ENCODE assay signal across 9 cellular contexts in the genomic region with DNA sequence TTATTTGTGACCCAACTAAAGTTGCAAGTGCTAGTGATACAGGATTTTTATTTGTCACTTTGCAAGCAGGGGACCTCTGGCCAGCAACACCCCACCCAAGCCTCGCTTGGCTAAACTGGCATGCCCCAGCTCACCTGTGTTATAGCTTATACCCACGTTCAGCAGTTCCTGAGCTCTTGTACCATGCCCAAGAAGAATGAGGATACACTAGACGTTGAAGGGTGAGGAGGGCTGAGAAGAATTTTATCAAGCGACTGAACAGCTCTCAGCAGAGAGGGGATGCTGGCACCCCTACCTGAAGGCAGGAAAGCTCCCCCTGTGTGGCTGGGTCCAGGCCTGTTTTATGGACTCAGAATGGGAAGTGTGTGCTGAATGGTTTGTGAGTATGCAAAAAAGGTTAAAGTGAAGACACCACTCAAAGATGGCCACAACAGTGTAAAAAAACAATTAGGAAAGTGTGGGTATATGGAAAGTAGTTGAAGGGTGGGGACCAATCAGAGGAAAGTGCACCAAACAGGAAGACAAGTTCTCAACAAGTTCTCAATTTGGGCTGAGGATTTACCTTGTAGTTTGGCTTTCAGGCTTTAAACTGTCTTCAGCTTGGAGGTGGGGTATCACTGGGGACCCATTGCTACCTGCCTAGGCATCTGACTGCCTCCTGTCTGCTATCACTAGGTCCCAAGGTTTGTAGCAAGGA. TPM values are rescaled to one million over a fixed set of nuclear protein-coding genes. Genes with fewer than 3 reads are reported as not detected.
DNase-seq lines count a peak whose midpoint lies in the region; ATAC-seq, FAIRE-seq and TF ChIP-seq lines count a peak whose summit lies in the region.
"Had no signal": no experiment of that assay in that cellular context is flagged by ENCODE, and none has a peak within 500 bp of the region (broad histone marks: within the 10 kb centered on the region; RNA-seq: fewer than 3 reads in every experiment).

No MANE protein-coding gene starts in this region.

- H4K20me1 ChIP-seq in BLaER1 treated with 17β-estradiol and CSF1 and Interleukin-3, amounts not matched to agents 10 nM and 100 nM = no peaks in the 10 kb centered on the region
- H4K20me1 ChIP-seq in Loucy (ENCODE audit: insufficient read depth, low read length, poor library complexity, severe bottlenecking) (no peaks in the 10 kb centered on the region), GM12878 (ENCODE audit: control insufficient read depth, insufficient read depth) (no peaks in the 10 kb centered on the region)

- peaks cover 12% of the 10 kb centered on the region; the same call in 1 of the 2 replicates for H3K79me2 ChIP-seq in Loucy (ENCODE audit: insufficient read depth, low read length)
- peaks cover 13% of the 10 kb centered on the region for H3K79me2 ChIP-seq in GM12878 (ENCODE audit: control insufficient read depth, insufficient read depth, low read length)

- 47% methylated on average over 4 of the region's 4 CpGs for WGBS in GM12878 (ENCODE audit: insufficient coverage, insufficient replicate concordance, low lambda C conversion rate, missing lambda C conversion rate)

- no peak for TF ChIP-seq CTCF in Loucy (conservative IDR thresholded peaks at IDR 0.05; ENCODE audit: low read length)
- no peak for TF ChIP-seq CTCF in GM12878 (IDR thresholded peaks at IDR 0.05 in 2 of 3, conservative IDR thresholded peaks at IDR 0.05 in 1 of 3; ENCODE audit: control insufficient read depth in 2 of 3, extremely low read depth in 1 of 3, insufficient read depth in 1 of 3, low read depth in 3 of 3, low read length in 3 of 3)

- H3K36me3 Mint-ChIP-seq in natural killer cell treated with Interleukin-12 subunit alpha and Interleukin-12 subunit beta and Interleukin-15 and Interleukin-18, amount 100 ng/mL, for 72 hours = peaks cover 22% of the 10 kb centered on the region

- H3F3A ChIP-seq in Loucy (ENCODE audit: low read depth) = 0 out of 2 replicates have a peak, but pooled peaks cover 2% of the 10 kb centered on the region

- H3K27me3 ChIP-seq in BLaER1 treated with 17β-estradiol and CSF1 and Interleukin-3, amounts not matched to agents 10 nM and 100 nM = no peaks in the 10 kb centered on the region
- H3K27me3 ChIP-seq in Loucy (ENCODE audit: insufficient read depth, low read length, poor library complexity, severe bottlenecking) = no peaks in the 10 kb centered on the region
- H3K27me3 ChIP-seq in GM12878 (replicated peaks in 1 of 2; ENCODE audit: control insufficient read depth in 2 of 2, insufficient read depth in 2 of 2, low read length in 1 of 2) = no peaks in the 10 kb centered on the region

- H2AFZ ChIP-seq in Loucy (ENCODE audit: low read length) = no peak overlapping the region
- peak overlapping the region; percentile 59 for H2AFZ ChIP-seq in GM12878 (ENCODE audit: control insufficient read depth, low read depth, low read length)

- no peaks in the 10 kb centered on the region for H3K27me3 Mint-ChIP-seq in natural killer cell treated with Interleukin-12 subunit alpha and Interleukin-12 subunit beta and Interleukin-15 and Interleukin-18, amount 100 ng/mL, for 72 hours

- in situ Hi-C loops in GM12878 (cut with MboI) = no loop called here

- peak overlapping the region in 7 of 10 experiments; percentile 11 to 59 (median 50); a peak in 8 of 20 replicates for H3K4me3 ChIP-seq in BLaER1 treated with 17β-estradiol and CSF1 and Interleukin-3, amounts not matched to agents 10 nM and 100 nM
- H3K4me3 ChIP-seq in Loucy (ENCODE audit: low read length, poor library complexity, severe bottlenecking) (peak overlapping the region; percentile 92), GM12878 (no peak overlapping the region)

- peaks cover 26 to 52% (median 47%) of the 10 kb centered on the region in 11 experiments for H3K36me3 ChIP-seq in BLaER1 treated with 17β-estradiol and CSF1 and Interleukin-3, amounts not matched to agents 10 nM and 100 nM
- H3K36me3 ChIP-seq in Loucy (ENCODE audit: insufficient read depth, low read length) (peaks cover 9% of the 10 kb centered on the region; the same call in 1 of the 2 replicates), GM12878 (ENCODE audit: control insufficient read depth in 2 of 2, insufficient read depth in 2 of 2, low read length in 1 of 2) (peaks cover 3 to 6% of the 10 kb centered on the region in 2 experiments; a peak in 3 of 4 replicates)

- H3K9ac ChIP-seq in BLaER1 treated with 17β-estradiol and CSF1 and Interleukin-3, amounts not matched to agents 10 nM and 100 nM = peak overlapping the region in 7 of 11 experiments; percentile 32 to 84 (median 83); a peak in 6 of 22 replicates
- peak overlapping the region; percentile 98 for H3K9ac ChIP-seq in Loucy (ENCODE audit: low read depth, low read length, poor library complexity, severe bottlenecking)
- H3K9ac ChIP-seq in GM12878 (ENCODE audit: control insufficient read depth, insufficient read depth, low read length) = peak overlapping the region; percentile 99; the same call in 1 of the 2 replicates

- ATAC-seq in GM12878 = no peak
- ATAC-seq in natural killer cell treated with Interleukin-12 subunit alpha and Interleukin-12 subunit beta and Interleukin-15 and Interleukin-18, amount 100 ng/mL, for 72 hours = no peak
- ATAC-seq in GM19035 (IDR thresholded peaks at IDR 0.05; ENCODE audit: unreplicated experiment) = no peak
- ATAC-seq in GM21390 (IDR thresholded peaks at IDR 0.05; ENCODE audit: unreplicated experiment) = no peak

- intact Hi-C loops in GM12878 (cut with micrococcal nuclease; ENCODE audit: unreplicated experiment) = no loop called here

- no peaks in the 10 kb centered on the region for H3K9me2 ChIP-seq in Loucy (replicated peaks; ENCODE audit: low read depth, low read length)

- BruUV-seq in GM12878 (replicated peaks; lab: Mats Ljungman, UMichigan) = no TSS peak

- DNase-seq in GM12878 (ENCODE audit: low read depth, low spot score) (no peak), GM19240 (ENCODE audit: insufficient read length, low spot score) (no peak), DMS 273 treated with DMSO at 0.1 percent for 48 hours (lab: John Stamatoyannopoulos, UW) (no peak)
- no peak for DNase-seq in natural killer cell treated with Interleukin-12 subunit alpha and Interleukin-12 subunit beta and Interleukin-15 and Interleukin-18, amount 100 ng/mL, for 72 hours (ENCODE audit: low spot score)
- DNase-seq: mesendoderm had no signal

- RAD21 ChIA-PET in GM12878 (lab: Charles Lee; ENCODE audit: unreplicated experiment) = interaction anchor here (1.0 to 3.1 kb wide), 10 partner anchors 27 to 131 kb away, joined by 3 to 27 read pairs (median 8); a partner anchor contains a TSS

- POLR2A ChIA-PET in GM12878 (lab: Charles Lee) = interaction anchor here (0.9 to 5.1 kb wide), 9 partner anchors 8 to 90 kb away, joined by 3 to 38 read pairs (median 7); a partner anchor contains a TSS

- H3K27ac ChIP-seq in BLaER1 treated with 17β-estradiol and CSF1 and Interleukin-3, amounts not matched to agents 10 nM and 100 nM = peak overlapping the region in 9 of 11 experiments; percentile 74 to 94 (median 91); a peak in 17 of 22 replicates
- peak overlapping the region; percentile 100 for H3K27ac ChIP-seq in GM12878 (ENCODE audit: control insufficient read depth, insufficient read depth)

- H3K4me1 ChIP-seq in BLaER1 treated with 17β-estradiol and CSF1 and Interleukin-3, amounts not matched to agents 10 nM and 100 nM = peaks cover 13 to 58% (median 47%) of the 10 kb centered on the region in 10 experiments
- H3K4me1 ChIP-seq in Loucy (ENCODE audit: insufficient read depth, low read length, poor library complexity, severe bottlenecking) (peaks cover 28% of the 10 kb centered on the region), GM12878 (ENCODE audit: control insufficient read depth, insufficient read depth, low read length) (peaks cover 28% of the 10 kb centered on the region)

- TF ChIP-seq EP300 in GM12878 (IDR thresholded peaks at IDR 0.05; ENCODE audit: borderline replicate concordance in 1 of 2, control insufficient read depth in 1 of 2, low read depth in 2 of 2, low read length in 2 of 2) = no peak

- TF ChIP-seq POLR2A in GM12878 (IDR thresholded peaks at IDR 0.05; ENCODE audit: low read depth, low read length) = peak; percentile 53

- peaks cover 36 to 44% of the 10 kb centered on the region in 2 donors for H3K4me1 Mint-ChIP-seq in natural killer cell treated with Interleukin-12 subunit alpha and Interleukin-12 subunit beta and Interleukin-15 and Interleukin-18, amount 100 ng/mL, for 72 hours (ENCODE audit: low read depth in 2 of 2)

- SMC1A ChIA-PET in GM12878 (lab: Charles Lee; ENCODE audit: uncharacterized antibody, unreplicated experiment) = interaction anchor here (0.9 to 3.2 kb wide), 15 partner anchors 8 to 131 kb away, joined by 3 to 26 read pairs (median 5); a partner anchor contains a TSS

- peak overlapping the region; percentile 99 to 100 for H3K27ac Mint-ChIP-seq in natural killer cell treated with Interleukin-12 subunit alpha and Interleukin-12 subunit beta and Interleukin-15 and Interleukin-18, amount 100 ng/mL, for 72 hours

- peaks cover 15 to 39% (median 27%) of the 10 kb centered on the region in 11 experiments; a peak in 21 of 22 replicates for H3K9me3 ChIP-seq in BLaER1 treated with 17β-estradiol and CSF1 and Interleukin-3, amounts not matched to agents 10 nM and 100 nM (replicated peaks in 1 of 11)
- H3K9me3 ChIP-seq in Loucy (ENCODE audit: insufficient read depth, low read depth, low read length) = peaks cover 7% of the 10 kb centered on the region; the same call in 1 of the 2 replicates
- H3K9me3 ChIP-seq in GM12878 (replicated peaks; ENCODE audit: control insufficient read depth, insufficient read depth, low read length) = peaks cover 6% of the 10 kb centered on the region; the same call in 2 of the 3 replicates

- peaks cover 5% of the 10 kb centered on the region for H3K9me3 Mint-ChIP-seq in natural killer cell treated with Interleukin-12 subunit alpha and Interleukin-12 subunit beta and Interleukin-15 and Interleukin-18, amount 100 ng/mL, for 72 hours

- TF ChIP-seq RAD21 in GM12878 (IDR thresholded peaks at IDR 0.05; ENCODE audit: insufficient read depth, low read depth, low read length) = no peak

- peak overlapping the region; percentile 99 for H3K4me3 Mint-ChIP-seq in natural killer cell treated with Interleukin-12 subunit alpha and Interleukin-12 subunit beta and Interleukin-15 and Interleukin-18, amount 100 ng/mL, for 72 hours

- FAIRE-seq in GM12878 (lab: Jason Lieb, UNC) = no peak

- peak overlapping the region; percentile 69 to 95 (median 87); a peak in 20 of 22 replicates for H3K4me2 ChIP-seq in BLaER1 treated with 17β-estradiol and CSF1 and Interleukin-3, amounts not matched to agents 10 nM and 100 nM
- H3K4me2 ChIP-seq in Loucy (ENCODE audit: low read depth, low read length, poor library complexity, severe bottlenecking) (peak overlapping the region; percentile 80), GM12878 (ENCODE audit: control insufficient read depth, insufficient read depth) (peak overlapping the region; percentile 58)

- CTCF ChIA-PET in GM12878 (lab: Yijun Ruan, JAX) = interaction anchor here (1.0 to 2.7 kb wide), 4 partner anchors 62 to 141 kb away, joined by 3 to 13 read pairs (median 5); a partner anchor contains a TSS

RNA-seq across cellular contexts. Expression of a gene that starts 14.9 kb away (rescaled TPM):
- total RNA-seq in GM12878 (2013; cell fraction: nucleolus; rRNA removed) = 38.7 and 39.2 TPM in 2 replicates
- total RNA-seq in GM12878 (2014; rRNA removed) (7.2 and 8.2 TPM in 2 replicates), GM12878 (2014; rRNA removed; fragmentation: Illumina TruSeq; extraction: Trizol) (13.6 and 14.0 TPM in 2 replicates), GM12878 (2021) (15.6 and 16.7 TPM in 2 replicates)
- 14.8 TPM for polyA plus RNA-seq in GM12878 (2011; ENCODE audit: low read depth)
- polyA plus RNA-seq in GM12878 (2011; rRNA removed) (25.5 and 28.0 TPM in 2 replicates), GM12878 (2014; fragmentation: Illumina TruSeq; extraction: Trizol) (18.7 and 20.7 TPM in 2 replicates), GM12878 (2014; fragmentation: Nextera tagmentation; extraction: Ambion mirVana) (10 to 100 TPM; 15.6 to 15.9 TPM), GM12878 (2014; rRNA removed) (16.0 and 16.7 TPM in 2 replicates), GM12878 (2016; fragmentation: Nextera tagmentation; extraction: Ambion mirVana) (10 to 100 TPM; 11.2 to 13.2 TPM)
- 21.4 and 23.1 TPM in 2 replicates for polyA plus RNA-seq in GM12878 (2011; cell fraction: cytosol; rRNA removed)
- polyA plus RNA-seq in GM12878 (2011; cell fraction: nucleus; rRNA removed) = 52.3 and 54.4 TPM in 2 replicates
- polyA plus RNA-seq in GM12878 (2012) = 17.9 and 19.6 TPM in 2 replicates
- polyA minus RNA-seq in GM12878 (2011; rRNA and poly(A)+ RNA removed) = 24.4 and 31.8 TPM in 2 replicates
- 7.4 and 9.5 TPM in 2 replicates for polyA minus RNA-seq in GM12878 (2011; cell fraction: cytosol; rRNA and poly(A)+ RNA removed)
- 14.6 and 23.2 TPM in 2 replicates for polyA minus RNA-seq in GM12878 (2011; cell fraction: nucleus; rRNA and poly(A)+ RNA removed)
- 10 to 100 TPM; 41.2 to 47.4 TPM for total RNA-seq in natural killer cell treated with Interleukin-12 subunit alpha and Interleukin-12 subunit beta and Interleukin-15 and Interleukin-18, amount 100 ng/mL, for 72 hours

RNA-seq across cellular contexts. Expression of a gene that starts 27.4 kb away (rescaled TPM):
- total RNA-seq in GM12878 (2013; cell fraction: nucleolus; rRNA removed) = not detected in 2 replicates
- total RNA-seq in GM12878 (2014; rRNA removed) = 0.79 and 1.1 TPM in 2 replicates
- total RNA-seq in GM12878 (2014; rRNA removed; fragmentation: Illumina TruSeq; extraction: Trizol) = 1.1 TPM in 2 replicates
- total RNA-seq in GM12878 (2021) = 1.1 and 1.5 TPM in 2 replicates
- 0.26 TPM for polyA plus RNA-seq in GM12878 (2011; ENCODE audit: low read depth)
- 0.04 and 0.05 TPM in 2 replicates for polyA plus RNA-seq in GM12878 (2011; rRNA removed)
- polyA plus RNA-seq in GM12878 (2011; cell fraction: cytosol; rRNA removed) = 0.03 TPM in 2 replicates
- polyA plus RNA-seq in GM12878 (2011; cell fraction: nucleus; rRNA removed) = not detected in 2 replicates
- 0.08 and 0.26 TPM in 2 replicates for polyA plus RNA-seq in GM12878 (2012)
- 1.7 and 2.2 TPM in 2 replicates for polyA plus RNA-seq in GM12878 (2014; fragmentation: Illumina TruSeq; extraction: Trizol)
- under 1 TPM; 0.82 to 0.91 TPM for polyA plus RNA-seq in GM12878 (2014; fragmentation: Nextera tagmentation; extraction: Ambion mirVana)
- polyA plus RNA-seq in GM12878 (2014; rRNA removed) = 0.57 and 0.63 TPM in 2 replicates
- 1 to 10 TPM in 1 of 2 experiments, under 1 TPM in 1; 0.18 to 1.1 TPM for polyA plus RNA-seq in GM12878 (2016; fragmentation: Nextera tagmentation; extraction: Ambion mirVana)
- not detected in 2 replicates for polyA minus RNA-seq in GM12878 (2011; rRNA and poly(A)+ RNA removed)
- polyA minus RNA-seq in GM12878 (2011; cell fraction: cytosol; rRNA and poly(A)+ RNA removed) = not detected in 2 replicates
- not detected in 2 replicates for polyA minus RNA-seq in GM12878 (2011; cell fraction: nucleus; rRNA and poly(A)+ RNA removed)
- total RNA-seq in natural killer cell treated with Interleukin-12 subunit alpha and Interleukin-12 subunit beta and Interleukin-15 and Interleukin-18, amount 100 ng/mL, for 72 hours = not detected

RNA-seq across cellular contexts. Expression of a gene that starts 32.4 kb away (rescaled TPM):
- total RNA-seq in GM12878 (2013; cell fraction: nucleolus; rRNA removed) = 137 and 149 TPM in 2 replicates
- 14.2 and 15.1 TPM in 2 replicates for total RNA-seq in GM12878 (2014; rRNA removed)
- 12.7 and 13.5 TPM in 2 replicates for total RNA-seq in GM12878 (2014; rRNA removed; fragmentation: Illumina TruSeq; extraction: Trizol)
- total RNA-seq in GM12878 (2021) = 15.2 and 15.7 TPM in 2 replicates
- polyA plus RNA-seq in GM12878 (2011; ENCODE audit: low read depth) = 21.5 TPM
- polyA plus RNA-seq in GM12878 (2011; rRNA removed) = 42.1 and 49.7 TPM in 2 replicates
- 21.8 and 27.6 TPM in 2 replicates for polyA plus RNA-seq in GM12878 (2011; cell fraction: cytosol; rRNA removed)
- 99.9 and 135 TPM in 2 replicates for polyA plus RNA-seq in GM12878 (2011; cell fraction: nucleus; rRNA removed)
- 21.3 and 28.2 TPM in 2 replicates for polyA plus RNA-seq in GM12878 (2012)
- polyA plus RNA-seq in GM12878 (2014; fragmentation: Illumina TruSeq; extraction: Trizol) = 20.8 and 27.3 TPM in 2 replicates
- 1 to 10 TPM; 5.8 to 8.4 TPM for polyA plus RNA-seq in GM12878 (2014; fragmentation: Nextera tagmentation; extraction: Ambion mirVana)
- polyA plus RNA-seq in GM12878 (2014; rRNA removed) = 15.7 and 16.3 TPM in 2 replicates
- polyA plus RNA-seq in GM12878 (2016; fragmentation: Nextera tagmentation; extraction: Ambion mirVana) = 10 to 100 TPM in 1 of 2 experiments, 1 to 10 TPM in 1; 8.9 to 11.3 TPM
- 59.2 and 67.2 TPM in 2 replicates for polyA minus RNA-seq in GM12878 (2011; rRNA and poly(A)+ RNA removed)
- 9.0 and 11.8 TPM in 2 replicates for polyA minus RNA-seq in GM12878 (2011; cell fraction: cytosol; rRNA and poly(A)+ RNA removed)
- polyA minus RNA-seq in GM12878 (2011; cell fraction: nucleus; rRNA and poly(A)+ RNA removed) = 42.1 and 50.7 TPM in 2 replicates
- total RNA-seq in natural killer cell treated with Interleukin-12 subunit alpha and Interleukin-12 subunit beta and Interleukin-15 and Interleukin-18, amount 100 ng/mL, for 72 hours = 10 to 100 TPM; 42.9 to 54.1 TPM
